Comparison of ENCODE assay signal across 30 cellular contexts in the genomic region with DNA sequence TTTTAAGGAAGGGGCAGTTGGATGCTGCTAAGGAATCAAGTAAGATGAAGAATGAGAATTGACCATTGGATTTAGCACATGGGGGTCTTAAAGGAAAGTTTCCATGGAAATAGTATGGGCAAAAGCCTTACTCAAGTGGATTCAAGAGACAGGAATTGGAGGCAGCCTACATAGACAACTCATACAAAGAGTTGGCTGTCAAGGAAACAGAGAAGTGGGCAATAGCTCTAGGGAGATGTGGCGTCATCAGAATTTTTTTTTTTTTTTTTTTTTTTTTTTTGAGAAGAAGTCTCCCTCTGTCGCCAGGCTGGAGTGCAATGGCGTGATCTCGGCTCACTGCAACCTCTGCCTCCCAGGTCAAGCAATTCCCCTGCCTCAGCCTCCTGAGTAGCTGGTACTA. TPM values are rescaled to one million over a fixed set of nuclear protein-coding genes. Genes with fewer than 3 reads are reported as not detected.
DNase-seq lines count a peak whose midpoint lies in the region; ATAC-seq, FAIRE-seq and TF ChIP-seq lines count a peak whose summit lies in the region.
"Had no signal": no experiment of that assay in that cellular context is flagged by ENCODE, and none has a peak within 500 bp of the region (broad histone marks: within the 10 kb centered on the region; RNA-seq: fewer than 3 reads in every experiment).

No MANE protein-coding gene starts in this region.

- H3K9me3 Mint-ChIP-seq in WTC11: peaks cover 19% of the 10 kb centered on the region

- POLR2A ChIA-PET in A549 (lab: Yijun Ruan, JAX): interaction anchor here (0.6 kb wide), 2 partner anchors 13 to 299 kb away, joined by 3 to 4 read pairs; no protein-coding TSS in a partner anchor
- POLR2A ChIA-PET in RWPE1 (lab: Yijun Ruan, JAX; ENCODE audit: low non-redundant PET): no interaction called here
- POLR2A ChIA-PET in WTC11 (lab: Charles Lee): no interaction called here

- WGBS in A549 (ENCODE audit: missing lambda C conversion rate): 91% methylated on average over 4 of the region's 4 CpGs

- TF ChIP-seq CTCF in A549 (IDR thresholded peaks at IDR 0.05): no peak
- TF ChIP-seq CTCF in GM12865 (IDR thresholded peaks at IDR 0.05; ENCODE audit: insufficient read depth, low read depth, low read length, missing control alignments): no peak
- no peak for TF ChIP-seq CTCF in RWPE1 (conservative IDR thresholded peaks at IDR 0.05; ENCODE audit: low read depth)
- TF ChIP-seq CTCF in epithelial cell of esophagus (IDR thresholded peaks at IDR 0.05; ENCODE audit: insufficient read depth, low read depth, low read length, missing control alignments): no peak
- TF ChIP-seq CTCF in WTC11 (IDR thresholded peaks at IDR 0.05): no peak

- TF ChIP-seq POLR2A in A549 (IDR thresholded peaks at IDR 0.05; ENCODE audit: low read length): no peak

- ATAC-seq in A549: no peak
- no peak for ATAC-seq in WTC11
- ATAC-seq in GM18867 (IDR thresholded peaks at IDR 0.05; ENCODE audit: unreplicated experiment): no peak
- ATAC-seq: heart left ventricle, left colon, psoas muscle had no signal

- no peak for FAIRE-seq in A549 (lab: Jason Lieb, UNC)
- FAIRE-seq: G401.6, GM18507, H1 had no signal

- H3K4me1 Mint-ChIP-seq in WTC11: no peaks in the 10 kb centered on the region

- H3K36me3 Mint-ChIP-seq in WTC11: 0 out of 2 replicates have a peak, but pooled peaks cover 9% of the 10 kb centered on the region
- H3K36me3 Mint-ChIP-seq: activated naive CD8-positive, alpha-beta T cell had no signal

- DNase-seq in A549 (ENCODE audit: low read depth in 1 of 2, low spot score in 1 of 2) (no peak), GM12865 (ENCODE audit: low read depth) (peak; percentile 37), RWPE1 (ENCODE audit: low spot score) (no peak), epithelial cell of esophagus (ENCODE audit: low read depth) (peak; percentile 24), WTC11 (ENCODE audit: low spot score) (no peak), NAMALWA (ENCODE audit: low spot score) (no peak), EL (no peak)
- DNase-seq: activated CD4-positive, alpha-beta T cell treated with anti-CD3 and anti-CD28 coated beads for 4 hours; activated T-cell treated with anti-CD3 and anti-CD28 coated beads, Interleukin-2, amount 50 U/mL, for 48 hours; aorta; CD4-positive, CD25-positive, alpha-beta regulatory T cell; cortex of kidney; DMS 273 treated with DMSO at 0.1 percent for 48 hours; heart left ventricle; KG1; left colon; NCI-H1048; NCI-H187; NCI-H69; OCI-M1; psoas muscle; SJCRH30; T-helper 1 cell; transverse colon had no signal

- no peaks in the 10 kb centered on the region for H3K9me3 ChIP-seq in A549
- H3K9me3 ChIP-seq: heart left ventricle, neutrophil, psoas muscle, SJCRH30, transverse colon had no signal

- H3K4me1 ChIP-seq in A549: peaks cover 50% of the 10 kb centered on the region
- H3K4me1 ChIP-seq: psoas muscle had no signal

- H3K4me3 Mint-ChIP-seq in WTC11: no peak overlapping the region
- H3K4me3 Mint-ChIP-seq: activated naive CD8-positive, alpha-beta T cell had no signal

- no peak for TF ChIP-seq RAD21 in A549 (conservative IDR thresholded peaks at IDR 0.05 in 1 of 2, IDR thresholded peaks at IDR 0.05 in 1 of 2)

- H3K4me3 ChIP-seq in A549 (no peak overlapping the region), GM12865 (ENCODE audit: low read depth, low read length) (no peak overlapping the region), epithelial cell of esophagus (ENCODE audit: low read length) (no peak overlapping the region)
- H3K4me3 ChIP-seq: heart left ventricle, psoas muscle, SJCRH30, transverse colon had no signal

- H3K27ac ChIP-seq in A549 (peak overlapping the region; percentile 33 to 90; a peak in 5 of 6 replicates), RWPE1 (peak overlapping the region; percentile 94)
- H3K27ac ChIP-seq: heart left ventricle, neutrophil, psoas muscle, SJCRH30 had no signal

- no peak overlapping the region for H3K4me2 ChIP-seq in A549

- TF ChIP-seq EP300 in A549 (IDR thresholded peaks at IDR 0.05): no peak

- H3K27me3 Mint-ChIP-seq in WTC11 (ENCODE audit: low read depth): peaks cover 3% of the 10 kb centered on the region
- H3K27me3 Mint-ChIP-seq: activated naive CD8-positive, alpha-beta T cell; CD4-positive, CD25-positive, alpha-beta regulatory T cell had no signal

- CTCF ChIA-PET in A549 (lab: Yijun Ruan, JAX): interaction anchor here (0.6 to 5.3 kb wide), 3 partner anchors 11 to 457 kb away, joined by 3 to 74 read pairs (median 39); a partner anchor contains a TSS
- CTCF ChIA-PET in RWPE1 (lab: Yijun Ruan, JAX): interaction anchor here (0.6 kb wide), 1 partner anchor 81 kb away, joined by 3 read pairs; no protein-coding TSS in a partner anchor
- CTCF ChIA-PET in WTC11 (lab: Charles Lee): interaction anchor here (0.8 kb wide), 1 partner anchor 11 kb away, joined by 4 read pairs; no protein-coding TSS in a partner anchor

- H3K27ac Mint-ChIP-seq in WTC11: no peak overlapping the region
- H3K27ac Mint-ChIP-seq: activated naive CD8-positive, alpha-beta T cell had no signal

TF ChIP-seq in A549, 52 proteins besides CTCF, POLR2A, EP300 and RAD21 (continues in another document):
- TF ChIP-seq, protein P1, sequence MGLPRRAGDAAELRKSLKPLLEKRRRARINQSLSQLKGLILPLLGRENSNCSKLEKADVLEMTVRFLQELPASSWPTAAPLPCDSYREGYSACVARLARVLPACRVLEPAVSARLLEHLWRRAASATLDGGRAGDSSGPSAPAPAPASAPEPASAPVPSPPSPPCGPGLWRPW (IDR thresholded peaks at IDR 0.05): no peak
- TF ChIP-seq, protein P2, sequence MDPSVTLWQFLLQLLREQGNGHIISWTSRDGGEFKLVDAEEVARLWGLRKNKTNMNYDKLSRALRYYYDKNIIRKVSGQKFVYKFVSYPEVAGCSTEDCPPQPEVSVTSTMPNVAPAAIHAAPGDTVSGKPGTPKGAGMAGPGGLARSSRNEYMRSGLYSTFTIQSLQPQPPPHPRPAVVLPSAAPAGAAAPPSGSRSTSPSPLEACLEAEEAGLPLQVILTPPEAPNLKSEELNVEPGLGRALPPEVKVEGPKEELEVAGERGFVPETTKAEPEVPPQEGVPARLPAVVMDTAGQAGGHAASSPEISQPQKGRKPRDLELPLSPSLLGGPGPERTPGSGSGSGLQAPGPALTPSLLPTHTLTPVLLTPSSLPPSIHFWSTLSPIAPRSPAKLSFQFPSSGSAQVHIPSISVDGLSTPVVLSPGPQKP (IDR thresholded peaks at IDR 0.05; ENCODE audit: low read depth, low read length): no peak
- TF ChIP-seq MYC (IDR thresholded peaks at IDR 0.05; ENCODE audit: borderline replicate concordance, low read length): no peak
- no peak for TF ChIP-seq HDAC2 (IDR thresholded peaks at IDR 0.05)
- TF ChIP-seq EHMT2 (IDR thresholded peaks at IDR 0.05; ENCODE audit: low read depth): no peak
- TF ChIP-seq, protein P3, sequence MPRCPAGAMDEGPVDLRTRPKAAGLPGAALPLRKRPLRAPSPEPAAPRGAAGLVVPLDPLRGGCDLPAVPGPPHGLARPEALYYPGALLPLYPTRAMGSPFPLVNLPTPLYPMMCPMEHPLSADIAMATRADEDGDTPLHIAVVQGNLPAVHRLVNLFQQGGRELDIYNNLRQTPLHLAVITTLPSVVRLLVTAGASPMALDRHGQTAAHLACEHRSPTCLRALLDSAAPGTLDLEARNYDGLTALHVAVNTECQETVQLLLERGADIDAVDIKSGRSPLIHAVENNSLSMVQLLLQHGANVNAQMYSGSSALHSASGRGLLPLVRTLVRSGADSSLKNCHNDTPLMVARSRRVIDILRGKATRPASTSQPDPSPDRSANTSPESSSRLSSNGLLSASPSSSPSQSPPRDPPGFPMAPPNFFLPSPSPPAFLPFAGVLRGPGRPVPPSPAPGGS (IDR thresholded peaks at IDR 0.05): no peak

TF ChIP-seq in WTC11, 78 proteins besides CTCF, POLR2A, EP300 and RAD21 (continues in another document):
- TF ChIP-seq, protein P4, sequence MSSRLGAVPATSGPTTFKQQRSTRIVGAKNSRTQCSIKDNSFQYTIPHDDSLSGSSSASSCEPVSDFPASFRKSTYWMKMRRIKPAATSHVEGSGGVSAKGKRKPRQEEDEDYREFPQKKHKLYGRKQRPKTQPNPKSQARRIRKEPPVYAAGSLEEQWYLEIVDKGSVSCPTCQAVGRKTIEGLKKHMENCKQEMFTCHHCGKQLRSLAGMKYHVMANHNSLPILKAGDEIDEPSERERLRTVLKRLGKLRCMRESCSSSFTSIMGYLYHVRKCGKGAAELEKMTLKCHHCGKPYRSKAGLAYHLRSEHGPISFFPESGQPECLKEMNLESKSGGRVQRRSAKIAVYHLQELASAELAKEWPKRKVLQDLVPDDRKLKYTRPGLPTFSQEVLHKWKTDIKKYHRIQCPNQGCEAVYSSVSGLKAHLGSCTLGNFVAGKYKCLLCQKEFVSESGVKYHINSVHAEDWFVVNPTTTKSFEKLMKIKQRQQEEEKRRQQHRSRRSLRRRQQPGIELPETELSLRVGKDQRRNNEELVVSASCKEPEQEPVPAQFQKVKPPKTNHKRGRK (CRISPR knock-in tag; IDR thresholded peaks at IDR 0.05; ENCODE audit: borderline replicate concordance): no peak
- TF ChIP-seq, protein P5, sequence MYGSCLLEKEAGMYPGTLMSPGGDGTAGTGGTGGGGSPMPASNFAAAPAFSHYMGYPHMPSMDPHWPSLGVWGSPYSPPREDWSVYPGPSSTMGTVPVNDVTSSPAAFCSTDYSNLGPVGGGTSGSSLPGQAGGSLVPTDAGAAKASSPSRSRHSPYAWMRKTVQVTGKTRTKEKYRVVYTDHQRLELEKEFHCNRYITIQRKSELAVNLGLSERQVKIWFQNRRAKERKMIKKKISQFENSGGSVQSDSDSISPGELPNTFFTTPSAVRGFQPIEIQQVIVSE (CRISPR knock-in tag; IDR thresholded peaks at IDR 0.05; ENCODE audit: borderline replicate concordance): no peak
- TF ChIP-seq, protein P6, sequence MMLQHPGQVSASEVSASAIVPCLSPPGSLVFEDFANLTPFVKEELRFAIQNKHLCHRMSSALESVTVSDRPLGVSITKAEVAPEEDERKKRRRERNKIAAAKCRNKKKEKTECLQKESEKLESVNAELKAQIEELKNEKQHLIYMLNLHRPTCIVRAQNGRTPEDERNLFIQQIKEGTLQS (CRISPR knock-in tag; conservative IDR thresholded peaks at IDR 0.05): no peak
- TF ChIP-seq ZNF416 (CRISPR knock-in tag; IDR thresholded peaks at IDR 0.05): no peak
- no peak for TF ChIP-seq JUN (CRISPR knock-in tag; IDR thresholded peaks at IDR 0.05)

RNA-seq across cellular contexts. Expression of a gene that starts 11.5 kb away (rescaled TPM):
- polyA plus RNA-seq in A549 (2011; rRNA removed) (118 and 144 TPM in 2 replicates), A549 (2017; fragmentation: RNase III; extraction: RNeasy Plus Mini Kit Qiagen cat#74134 plus additional on column Dnase treatment) (81.6 to 87.3 TPM (median 83.8 TPM) in 3 replicates)
- polyA plus RNA-seq in A549 (2012; cell fraction: cytosol; rRNA removed): 56.1 and 57.2 TPM in 2 replicates
- 63.1 and 116 TPM in 2 replicates for polyA plus RNA-seq in A549 (2012; cell fraction: nucleus; rRNA removed)
- polyA minus RNA-seq in A549 (2011; rRNA and poly(A)+ RNA removed): 68.9 and 74.6 TPM in 2 replicates
- 59.2 to 64.8 TPM (median 59.2 TPM) in 3 replicates for total RNA-seq in WTC11 (2021)

RNA-seq across cellular contexts. Expression of a gene that starts 16.2 kb away (rescaled TPM):
- 0.93 and 1.3 TPM in 2 replicates for polyA plus RNA-seq in A549 (2011; rRNA removed)
- polyA plus RNA-seq in A549 (2012; cell fraction: cytosol; rRNA removed): 0.21 and 0.26 TPM in 2 replicates
- polyA plus RNA-seq in A549 (2012; cell fraction: nucleus; rRNA removed): 0.10 and 0.31 TPM in 2 replicates
- polyA plus RNA-seq in A549 (2017; fragmentation: RNase III; extraction: RNeasy Plus Mini Kit Qiagen cat#74134 plus additional on column Dnase treatment): 0.42 to 0.46 TPM (median 0.44 TPM) in 3 replicates
- 1.1 and 1.3 TPM in 2 replicates for polyA minus RNA-seq in A549 (2011; rRNA and poly(A)+ RNA removed)
- 0.44 to 1.1 TPM (median 0.62 TPM) in 3 replicates for total RNA-seq in WTC11 (2021)

Comparison
In these comparisons a context has a peak if more than half of its experiments do, and no peak if none do; other contexts are left out.
1. DNase-seq: peak in GM12865 (single experiment) and epithelial cell of esophagus (single experiment); none in A549 (0 of 2), RWPE1 (single experiment), WTC11 (single experiment), NAMALWA (single experiment) and EL (single experiment).